8 cellular contexts compared by ENCODE assay signal in the genomic region with DNA sequence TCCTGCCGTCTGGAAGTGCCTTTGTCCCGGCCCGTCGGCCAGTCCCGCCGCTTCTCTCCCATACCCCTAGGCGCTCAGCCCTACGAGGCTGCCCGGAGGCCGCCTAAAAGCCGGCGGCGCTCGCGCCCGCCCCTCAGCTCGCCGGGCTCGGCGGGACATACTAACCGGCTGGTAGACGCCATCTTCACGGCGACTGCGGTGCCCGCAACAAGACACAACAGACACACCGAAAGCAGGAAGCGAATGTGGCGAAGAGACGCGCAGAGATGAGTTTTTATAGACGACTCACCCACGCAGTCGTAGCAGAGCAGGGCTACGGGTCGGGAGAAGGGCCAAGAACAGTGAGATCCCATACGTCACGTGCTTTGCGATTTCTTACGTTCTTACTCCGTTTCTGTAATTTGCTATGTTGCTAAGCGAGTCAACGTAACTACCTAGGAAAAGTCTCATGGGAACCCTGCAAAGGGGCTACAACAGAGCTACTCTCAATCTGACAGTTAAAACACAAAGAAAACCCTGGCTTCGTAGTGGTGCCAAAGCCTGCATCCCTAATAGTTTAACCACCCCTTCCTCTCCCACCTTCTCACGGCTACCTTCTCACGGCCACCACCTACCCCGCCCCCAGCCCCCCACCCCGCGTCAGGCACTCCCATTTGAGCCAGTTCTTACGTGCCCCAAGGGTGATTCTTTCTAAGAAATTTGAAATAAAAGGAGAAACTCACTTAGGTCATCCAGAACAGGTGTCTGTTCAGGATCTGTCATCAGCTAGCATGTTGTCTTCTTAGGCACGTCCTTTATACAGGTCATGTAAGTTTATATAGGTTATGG. TPM values are rescaled to one million over a fixed set of nuclear protein-coding genes. Genes with fewer than 3 reads are reported as not detected.
DNase-seq lines count a peak whose midpoint lies in the region; ATAC-seq, FAIRE-seq and TF ChIP-seq lines count a peak whose summit lies in the region.

A gene with protein sequence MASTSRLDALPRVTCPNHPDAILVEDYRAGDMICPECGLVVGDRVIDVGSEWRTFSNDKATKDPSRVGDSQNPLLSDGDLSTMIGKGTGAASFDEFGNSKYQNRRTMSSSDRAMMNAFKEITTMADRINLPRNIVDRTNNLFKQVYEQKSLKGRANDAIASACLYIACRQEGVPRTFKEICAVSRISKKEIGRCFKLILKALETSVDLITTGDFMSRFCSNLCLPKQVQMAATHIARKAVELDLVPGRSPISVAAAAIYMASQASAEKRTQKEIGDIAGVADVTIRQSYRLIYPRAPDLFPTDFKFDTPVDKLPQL (minus strand): TSS at position 250 of the 828 bp plus-strand sequence. CDS start 68 bp downstream, at position 182.

- H3K36me3 ChIP-seq in ACC112 (ENCODE audit: insufficient read depth, low read length) (peaks cover 12% of the 10 kb centered on the region; the same call in 1 of the 2 replicates), WERI-Rb-1 (peaks cover 19% of the 10 kb centered on the region), mammary epithelial cell (ENCODE audit: insufficient read depth, low read length) (peaks cover 3% of the 10 kb centered on the region), small intestine (ENCODE audit: control insufficient read depth in 2 of 2, insufficient read depth in 2 of 2, low read length in 2 of 2) (peaks cover 2 to 3% of the 10 kb centered on the region in 2 donors)

- dilution Hi-C loops in mammary epithelial cell (cut with HindIII; ENCODE audit: low sequenced_read_pairs): no loop called here

- intact Hi-C loops in mammary epithelial cell (cut with micrococcal nuclease): no loop called here

- ATAC-seq in GM18870 (IDR thresholded peaks at IDR 0.05; ENCODE audit: unreplicated experiment): peak; percentile 84
- ATAC-seq in HG03135 (IDR thresholded peaks at IDR 0.05; ENCODE audit: unreplicated experiment): peak; percentile 91

- DNase-seq in NCI-H2227 (lab: John Stamatoyannopoulos, UW; ENCODE audit: unreplicated experiment) (peak; percentile 95), WERI-Rb-1 (peak; percentile 92), mammary epithelial cell (peak; percentile 93), iPS-NIHi11 (ENCODE audit: low spot score) (peak; percentile 66), small intestine (peak; percentile 96)

- no TSS peak for BruUV-seq in mammary epithelial cell (replicated peaks; lab: Mats Ljungman, UMichigan)

- FAIRE-seq in small intestine (lab: Jason Lieb, UNC): no peak

- peak within 1 kb of the TSS; percentile 95 for H3K4me2 ChIP-seq in mammary epithelial cell (ENCODE audit: insufficient read depth, low read depth, low read length)

- in situ Hi-C loops in mammary epithelial cell (cut with MboI; ENCODE audit: low sequenced_read_pairs in 2 of 2): no loop called here

- no peaks in the 10 kb centered on the region for H3K27me3 ChIP-seq in ACC112 (ENCODE audit: insufficient read depth, low read length)
- H3K27me3 ChIP-seq in WERI-Rb-1 (ENCODE audit: insufficient read depth, low read depth, severe bottlenecking): no peaks in the 10 kb centered on the region
- H3K27me3 ChIP-seq in mammary epithelial cell (ENCODE audit: insufficient read depth, low read length): no peaks in the 10 kb centered on the region
- H3K27me3 ChIP-seq in small intestine (ENCODE audit: control insufficient read depth in 2 of 2, insufficient read depth in 2 of 2, low read length in 2 of 2): no peaks in the 10 kb centered on the region

- H3K79me2 ChIP-seq in ACC112 (ENCODE audit: control insufficient read depth, insufficient read depth, low read length, unreplicated experiment) (peaks cover 41% of the 10 kb centered on the region), mammary epithelial cell (ENCODE audit: insufficient read depth, low read length) (peaks cover 45% of the 10 kb centered on the region)

- H2AFZ ChIP-seq in ACC112 (ENCODE audit: low read length, unreplicated experiment) (peak within 1 kb of the TSS; percentile 47), mammary epithelial cell (ENCODE audit: low read depth, low read length) (peak within 1 kb of the TSS; percentile 88)

- H3K4me1 ChIP-seq in ACC112 (ENCODE audit: control insufficient read depth, insufficient read depth, low read length, unreplicated experiment): peaks cover 14% of the 10 kb centered on the region
- peaks cover 26% of the 10 kb centered on the region for H3K4me1 ChIP-seq in mammary epithelial cell (ENCODE audit: insufficient read depth, low read length)
- H3K4me1 ChIP-seq in small intestine (ENCODE audit: control insufficient read depth in 2 of 2, insufficient read depth in 1 of 2, low read depth in 1 of 2, low read length in 1 of 2): peaks cover 3 to 13% of the 10 kb centered on the region in 2 donors

- H3K4me3 ChIP-seq in ACC112 (ENCODE audit: low read depth, low read length) (peak within 1 kb of the TSS; percentile 100), WERI-Rb-1 (ENCODE audit: low read depth, low read length) (peak within 1 kb of the TSS; percentile 97), mammary epithelial cell (replicated peaks in 1 of 3; ENCODE audit: insufficient read depth in 1 of 3, low read depth in 2 of 3, low read length in 3 of 3) (peak within 1 kb of the TSS; percentile 76 to 87 (median 77)), small intestine (ENCODE audit: low read depth in 1 of 2, low read length in 2 of 2) (peak within 1 kb of the TSS; percentile 76 to 85)

- 0% methylated on average over 7 of the region's 51 CpGs for WGBS in mammary epithelial cell (ENCODE audit: low coverage, missing lambda C conversion rate)
- 0 to 1% (median 1%) methylated on average over 51 of the region's 51 CpGs for WGBS in small intestine, 3 donors

- H3K27ac ChIP-seq in ACC112 (ENCODE audit: low read depth, low read length) (peak within 1 kb of the TSS; percentile 79), WERI-Rb-1 (peak within 1 kb of the TSS; percentile 90), mammary epithelial cell (ENCODE audit: insufficient read depth, low read depth, low read length) (peak within 1 kb of the TSS; percentile 66), small intestine (ENCODE audit: low read depth in 1 of 2, low read length in 1 of 2) (peak within 1 kb of the TSS; percentile 92 to 94)

- TF ChIP-seq CTCF in WERI-Rb-1 (IDR thresholded peaks at IDR 0.05; ENCODE audit: low read depth, low read length) (no peak), mammary epithelial cell (conservative IDR thresholded peaks at IDR 0.05 in 1 of 2, IDR thresholded peaks at IDR 0.05 in 1 of 2; ENCODE audit: extremely low read depth in 1 of 2, insufficient read depth in 1 of 2, low read depth in 1 of 2, low read length in 2 of 2) (no peak)

- no peaks in the 10 kb centered on the region for H4K20me1 ChIP-seq in mammary epithelial cell (ENCODE audit: insufficient read depth, low read length)

- CTCF ChIA-PET in mammary epithelial cell (lab: Charles Lee; ENCODE audit: low non-redundant PET): no interaction called here

- no peaks in the 10 kb centered on the region for H3K9me3 ChIP-seq in WERI-Rb-1 (ENCODE audit: severe bottlenecking)
- no peaks in the 10 kb centered on the region for H3K9me3 ChIP-seq in mammary epithelial cell (replicated peaks; ENCODE audit: insufficient read depth, low read length)
- no peaks in the 10 kb centered on the region for H3K9me3 ChIP-seq in small intestine (ENCODE audit: control insufficient read depth, low read depth)

- H3K9ac ChIP-seq in mammary epithelial cell (ENCODE audit: insufficient read depth, low read length): peak within 1 kb of the TSS; percentile 86

RNA-seq across cellular contexts. Expression of the gene that starts here (rescaled TPM):
- 10 to 100 TPM; 19.5 to 27.8 TPM for total RNA-seq in mammary epithelial cell
- polyA plus RNA-seq in mammary epithelial cell (26.6 TPM), small intestine (10 to 100 TPM; 23.1 to 44.6 (median 38.7) TPM)
- polyA minus RNA-seq in mammary epithelial cell: 15.9 TPM

Comparison
In these comparisons a context has a peak if more than half of its experiments do, and no peak if none do; other contexts are left out.
1. Peak in every context shown above with its lines: DNase-seq, ATAC-seq, H3K4me3 ChIP-seq and H3K27ac ChIP-seq.